In genomic region chr16:57314161-57314785, GRCh38 we compare ENCODE assay signal across 12 cellular contexts. TPM values are rescaled to one million over a fixed set of nuclear protein-coding genes. Genes with fewer than 3 reads are reported as not detected.
A peak's percentile ranks its signal among the peaks of the same experiment; 100 is the strongest.
DNase-seq lines count a peak whose midpoint lies in the region; ATAC-seq, FAIRE-seq and TF ChIP-seq lines count a peak whose summit lies in the region.
"Had no signal": no experiment of that assay in that cellular context is flagged by ENCODE, and none has a peak within 500 bp of the region (broad histone marks: within the 10 kb centered on the region; RNA-seq: fewer than 3 reads in every experiment).

No MANE protein-coding gene starts in this region.

- no peak overlapping the region for H3K9ac ChIP-seq in mesenchymal stem cell (ENCODE audit: low read length)

- no peak overlapping the region for H2BK120ac ChIP-seq in mesenchymal stem cell (ENCODE audit: low read depth, low read length)

- no peaks in the 10 kb centered on the region for H3K27me3 Mint-ChIP-seq in activated naive CD8-positive, alpha-beta T cell

- H2AK5ac ChIP-seq in mesenchymal stem cell (ENCODE audit: low read length, severe bottlenecking), result no peak overlapping the region

- POLR2A ChIA-PET in A549 (lab: Yijun Ruan, JAX), result interaction anchor here (0.9 kb wide), 1 partner anchor 25 kb away, joined by 3 read pairs; no protein-coding TSS in a partner anchor

- H4K91ac ChIP-seq in mesenchymal stem cell (ENCODE audit: low read length), result no peak overlapping the region

- WGBS in A549 (ENCODE audit: missing lambda C conversion rate), result 100% methylated on average over 1 of the region's 1 CpG
- 93% methylated on average over 1 of the region's 1 CpG for WGBS in mesenchymal stem cell

- FAIRE-seq in A549 (lab: Jason Lieb, UNC) (no peak), GM12891 (lab: Jason Lieb, UNC) (peak; percentile 69)

- no peaks in the 10 kb centered on the region for H3K9me3 ChIP-seq in A549
- H3K9me3 ChIP-seq in mesenchymal stem cell (ENCODE audit: control insufficient read depth, low read length), result no peaks in the 10 kb centered on the region
- H3K9me3 ChIP-seq: MG63 had no signal

- ATAC-seq in A549 (no peak), GM18867 (IDR thresholded peaks at IDR 0.05; ENCODE audit: unreplicated experiment) (no peak)

- H3K36me3 ChIP-seq in mesenchymal stem cell (ENCODE audit: control insufficient read depth in 1 of 2, insufficient read depth in 2 of 2, low read depth in 1 of 2, low read length in 2 of 2), result no peaks in the 10 kb centered on the region
- H3K36me3 ChIP-seq: brain microvascular endothelial cell, MG63, SJSA1 had no signal

- H3K4ac ChIP-seq in mesenchymal stem cell (ENCODE audit: low read depth in 1 of 2, low read length in 2 of 2), result no peak overlapping the region

- peak overlapping the region; percentile 37 for H3K27ac Mint-ChIP-seq in activated naive CD8-positive, alpha-beta T cell

- H3K27me3 ChIP-seq in mesenchymal stem cell (ENCODE audit: control insufficient read depth in 1 of 2, insufficient read depth in 1 of 2, low read length in 2 of 2), result peaks cover 4 to 10% of the 10 kb centered on the region in 2 experiments
- H3K27me3 ChIP-seq: brain microvascular endothelial cell, SJSA1 had no signal

- H3K27ac ChIP-seq in A549 (peak overlapping the region; percentile 74 to 85; a peak in 5 of 6 replicates), mesenchymal stem cell (ENCODE audit: low read length, poor library complexity, severe bottlenecking) (no peak overlapping the region)
- H3K27ac ChIP-seq: brain microvascular endothelial cell had no signal

- TF ChIP-seq EP300 in A549 (IDR thresholded peaks at IDR 0.05), result no peak

- H3K4me2 ChIP-seq in A549 (peak overlapping the region; percentile 3; the same call in 2 of the 3 replicates), mesenchymal stem cell (ENCODE audit: low read length, poor library complexity, severe bottlenecking) (no peak overlapping the region)

- H3K79me1 ChIP-seq in mesenchymal stem cell (replicated peaks; ENCODE audit: low read length, poor library complexity, severe bottlenecking), result no peaks in the 10 kb centered on the region

- CTCF ChIA-PET in A549 (lab: Yijun Ruan, JAX), result interaction anchor here (5.7 to 18.6 kb wide), 2 partner anchors 14 to 105 kb away, joined by 38 to 709 read pairs; no protein-coding TSS in a partner anchor

- H2BK15ac ChIP-seq in mesenchymal stem cell (ENCODE audit: low read depth, poor library complexity, severe bottlenecking), result no peak overlapping the region

- H3K14ac ChIP-seq in mesenchymal stem cell (ENCODE audit: low read length in 2 of 2), result no peak overlapping the region

- no peaks in the 10 kb centered on the region for H3K36me3 Mint-ChIP-seq in activated naive CD8-positive, alpha-beta T cell

- no peak overlapping the region for H2BK12ac ChIP-seq in mesenchymal stem cell (ENCODE audit: low read length in 2 of 2)

- H3K23ac ChIP-seq in mesenchymal stem cell (ENCODE audit: low read length in 2 of 2), result no peak overlapping the region

- TF ChIP-seq POLR2A in A549 (IDR thresholded peaks at IDR 0.05; ENCODE audit: low read length) (no peak), GM12891 (IDR thresholded peaks at IDR 0.05; ENCODE audit: low read depth, low read length) (no peak)

- H4K8ac ChIP-seq in mesenchymal stem cell (ENCODE audit: low read length), result no peak overlapping the region

- H3K9me3 Mint-ChIP-seq in activated naive CD8-positive, alpha-beta T cell (ENCODE audit: low read depth), result no peaks in the 10 kb centered on the region

- H3K4me1 Mint-ChIP-seq in activated naive CD8-positive, alpha-beta T cell (ENCODE audit: low read depth), result peaks cover 23% of the 10 kb centered on the region

- H3K18ac ChIP-seq in mesenchymal stem cell (ENCODE audit: low read depth in 1 of 2, low read length in 2 of 2), result no peak overlapping the region

- TF ChIP-seq RAD21 in A549 (conservative IDR thresholded peaks at IDR 0.05 in 1 of 2, IDR thresholded peaks at IDR 0.05 in 1 of 2), result no peak

- H2AFZ ChIP-seq in mesenchymal stem cell (ENCODE audit: low read depth, low read length), result no peak overlapping the region

- no peak for TF ChIP-seq CTCF in A549 (IDR thresholded peaks at IDR 0.05)

- H2BK5ac ChIP-seq in mesenchymal stem cell (ENCODE audit: low read depth, low read length, poor library complexity, severe bottlenecking), result no peak overlapping the region

- H3K4me1 ChIP-seq in A549, result peaks cover 40% of the 10 kb centered on the region
- H3K4me1 ChIP-seq in mesenchymal stem cell (ENCODE audit: control insufficient read depth, insufficient read depth, low read depth, low read length), result peaks cover 22% of the 10 kb centered on the region

- DNase-seq in A549 (ENCODE audit: low read depth in 1 of 2, low spot score in 1 of 2) (no peak), GM12891 (ENCODE audit: insufficient read length, low spot score) (no peak), mesenchymal stem cell (peak; percentile 35), NCI-H526 (lab: John Stamatoyannopoulos, UW) (no peak), NCI-H446 treated with DMSO at 0.1 percent for 48 hours (lab: John Stamatoyannopoulos, UW) (no peak), mucosa of gallbladder (ENCODE audit: low spot score) (no peak)
- DNase-seq: brain microvascular endothelial cell, MG63, NCI-H345 had no signal

- H3K4me3 Mint-ChIP-seq in activated naive CD8-positive, alpha-beta T cell, result no peak overlapping the region

- H3K4me3 ChIP-seq in A549, result no peak overlapping the region
- H3K4me3 ChIP-seq in mesenchymal stem cell (ENCODE audit: insufficient read depth in 1 of 2, low read depth in 1 of 2, low read length in 2 of 2), result no peak overlapping the region
- H3K4me3 ChIP-seq: MG63, SJSA1 had no signal

TF ChIP-seq in A549, 52 proteins besides CTCF, POLR2A, EP300 and RAD21 (continues in another document):
- no peak for TF ChIP-seq POLR2AphosphoS2 (conservative IDR thresholded peaks at IDR 0.05; ENCODE audit: low read length)
- no peak for TF ChIP-seq RNF2 (IDR thresholded peaks at IDR 0.05; ENCODE audit: borderline replicate concordance, low read depth)
- TF ChIP-seq PBX3 (IDR thresholded peaks at IDR 0.05), result no peak
- no peak for TF ChIP-seq FOSB (CRISPR knock-in tag; IDR thresholded peaks at IDR 0.05)
- no peak for TF ChIP-seq FOXS1 (CRISPR knock-in tag; IDR thresholded peaks at IDR 0.05)
- no peak for TF ChIP-seq SMC3 (IDR thresholded peaks at IDR 0.05)
- no peak for TF ChIP-seq NR3C1 (IDR thresholded peaks at IDR 0.05)

TF ChIP-seq in GM12891, 5 proteins besides CTCF, POLR2A, EP300 and RAD21:
- TF ChIP-seq SPI1 (IDR thresholded peaks at IDR 0.05; ENCODE audit: low read depth, low read length), result peak; percentile 54
- TF ChIP-seq TAF1 (IDR thresholded peaks at IDR 0.05; ENCODE audit: low read depth, low read length), result no peak
- no peak for TF ChIP-seq POLR2AphosphoS5 (IDR thresholded peaks at IDR 0.05; ENCODE audit: low read depth, low read length)
- no peak for TF ChIP-seq PAX5 (IDR thresholded peaks at IDR 0.05; ENCODE audit: insufficient read depth, low read length, severe bottlenecking)

RNA-seq across cellular contexts. Expression of gene PLLP, which starts 29.8 kb away (rescaled TPM):
- polyA plus RNA-seq in A549 (2011; rRNA removed) (3.3 and 3.7 TPM in 2 replicates), A549 (2017; fragmentation: RNase III; extraction: RNeasy Plus Mini Kit Qiagen cat#74134 plus additional on column Dnase treatment) (1.5 to 1.9 TPM (median 1.8 TPM) in 3 replicates)
- polyA plus RNA-seq in A549 (2012; cell fraction: cytosol; rRNA removed), result 3.3 and 4.2 TPM in 2 replicates
- polyA plus RNA-seq in A549 (2012; cell fraction: nucleus; rRNA removed), result 3.0 and 3.1 TPM in 2 replicates
- 5.1 and 8.3 TPM in 2 replicates for polyA minus RNA-seq in A549 (2011; rRNA and poly(A)+ RNA removed)
- polyA plus RNA-seq in GM12891 (2012; ENCODE audit: low read depth, missing spikeins), result 0.89 TPM
- polyA plus RNA-seq in mesenchymal stem cell (2013, experiment 1 of 2), result 0.11 TPM
- polyA plus RNA-seq in mesenchymal stem cell (2013, experiment 2 of 2), result 0.03 TPM
- 206 TPM for total RNA-seq in mucosa of gallbladder
- total RNA-seq: SJSA1 had no signal

RNA-seq across cellular contexts. Expression of gene CCL22, which starts 44.3 kb away (rescaled TPM):
- not detected in 2 replicates for polyA plus RNA-seq in A549 (2011; rRNA removed)
- polyA plus RNA-seq in A549 (2012; cell fraction: cytosol; rRNA removed), result not detected in 2 replicates
- polyA plus RNA-seq in A549 (2012; cell fraction: nucleus; rRNA removed), result not detected in 2 replicates
- polyA plus RNA-seq in A549 (2017; fragmentation: RNase III; extraction: RNeasy Plus Mini Kit Qiagen cat#74134 plus additional on column Dnase treatment), result not detected in 3 replicates
- not detected in 2 replicates for polyA minus RNA-seq in A549 (2011; rRNA and poly(A)+ RNA removed)
- polyA plus RNA-seq in GM12891 (2012; ENCODE audit: low read depth, missing spikeins), result 734 TPM
- polyA plus RNA-seq in mesenchymal stem cell (2013, experiment 1 of 2), result not detected
- polyA plus RNA-seq in mesenchymal stem cell (2013, experiment 2 of 2), result not detected
- total RNA-seq in mucosa of gallbladder, result 1.4 TPM
- total RNA-seq: SJSA1 had no signal

RNA-seq across cellular contexts. Expression of gene CX3CL1, which starts 58.0 kb away (rescaled TPM):
- 0.10 and 0.17 TPM in 2 replicates for polyA plus RNA-seq in A549 (2011; rRNA removed)
- polyA plus RNA-seq in A549 (2012; cell fraction: cytosol; rRNA removed), result 0.04 and 0.10 TPM in 2 replicates
- 0.18 and 0.21 TPM in 2 replicates for polyA plus RNA-seq in A549 (2012; cell fraction: nucleus; rRNA removed)
- polyA plus RNA-seq in A549 (2017; fragmentation: RNase III; extraction: RNeasy Plus Mini Kit Qiagen cat#74134 plus additional on column Dnase treatment), result 0.08 to 0.17 TPM (median 0.08 TPM) in 3 replicates
- polyA minus RNA-seq in A549 (2011; rRNA and poly(A)+ RNA removed), result 0.08 and 0.19 TPM in 2 replicates
- 0.74 TPM for polyA plus RNA-seq in GM12891 (2012; ENCODE audit: low read depth, missing spikeins)
- 1.5 TPM for polyA plus RNA-seq in mesenchymal stem cell (2013, experiment 1 of 2)
- polyA plus RNA-seq in mesenchymal stem cell (2013, experiment 2 of 2), result 1.5 TPM
- 19.7 TPM for total RNA-seq in mucosa of gallbladder
